In genomic region chr3:23488618-23489017, GRCh38 we compare ENCODE assay signal across 13 cellular contexts.
A peak's percentile ranks its signal among the peaks of the same experiment; 100 is the strongest.
DNase-seq lines count a peak whose midpoint lies in the region; ATAC-seq and TF ChIP-seq lines count a peak whose summit lies in the region.
"Had no signal": no experiment of that assay in that cellular context is flagged by ENCODE, and none has a peak within 500 bp of the region (broad histone marks: within the 10 kb centered on the region; RNA-seq: fewer than 3 reads in every experiment).

No MANE protein-coding gene starts in this region.

- no peaks in the 10 kb centered on the region for H3K36me3 ChIP-seq in heart left ventricle
- H3K36me3 ChIP-seq: HAP-1 had no signal

- peaks cover 0 to 11% (median 1%) of the 10 kb centered on the region in 12 donors for H3K9me3 ChIP-seq in heart left ventricle
- H3K9me3 ChIP-seq: Caco-2, HAP-1 had no signal

- H3K27ac ChIP-seq in heart left ventricle = peak overlapping the region in 2 of 12 donors; percentile 25 to 44
- H3K27ac ChIP-seq: 22Rv1 had no signal

- WGBS in heart left ventricle, 4 donors = 56 to 67% (median 62%) methylated on average over 3 of the region's 3 CpGs

- peaks cover 0 to 46% (median 11%) of the 10 kb centered on the region in 12 donors for H3K4me1 ChIP-seq in heart left ventricle
- H3K4me1 ChIP-seq: Caco-2, HAP-1 had no signal

- ATAC-seq in heart left ventricle = peak in 3 of 4 donors; percentile 45 to 64 (median 55)
- no peak for ATAC-seq in HG03521 (IDR thresholded peaks at IDR 0.05; ENCODE audit: unreplicated experiment)
- ATAC-seq: HepG2 had no signal

- intact Hi-C loops in heart left ventricle (cut with DNase I) = no loop called here

- no peak for TF ChIP-seq POLR2A in heart left ventricle (IDR thresholded peaks at IDR 0.05)

- no peak overlapping the region for H3K4me3 ChIP-seq in heart left ventricle
- H3K4me3 ChIP-seq: HAP-1 had no signal

- DNase-seq in DMS 273 (lab: John Stamatoyannopoulos, UW; ENCODE audit: unreplicated experiment) (peak; percentile 31), DMS 273 treated with DMSO at 0.1 percent for 48 hours (lab: John Stamatoyannopoulos, UW) (no peak), NCI-H226 (peak; percentile 50), heart left ventricle (no peak), putamen (ENCODE audit: low spot score) (peak; percentile 19), amygdala (lab: John Stamatoyannopoulos, UW) (no peak)
- DNase-seq: Caco-2; CD8-positive, alpha-beta memory T cell; HFFc6 had no signal

- TF ChIP-seq CTCF in heart left ventricle (IDR thresholded peaks at IDR 0.05) = no peak

- H3K27me3 ChIP-seq in heart left ventricle = no peaks in the 10 kb centered on the region

Comparison
In these comparisons a context has a peak if more than half of its experiments do, and no peak if none do; other contexts are left out.
1. DNase-seq: peak in DMS 273 (single experiment), NCI-H226 (single experiment) and putamen (single experiment); none in DMS 273 treated with DMSO at 0.1 percent for 48 hours (single experiment), heart left ventricle (0 of 5) and amygdala (0 of 56).